Comparison of ENCODE assay signal across 23 cellular contexts in genomic region chr3:50385741-50386140, GRCh38.
"Had no signal": no experiment of that assay in that cellular context is flagged by ENCODE, and none has a peak within 500 bp of the region (broad histone marks: within the 10 kb centered on the region; RNA-seq: fewer than 3 reads in every experiment).

No MANE protein-coding gene starts in this region.

- H3K9ac ChIP-seq: parathyroid adenoma had no signal

- H3K4me3 ChIP-seq: gastrocnemius medialis, lung, right lobe of liver, stomach, thyroid gland, vagina had no signal

- H3K4me1 ChIP-seq: right lobe of liver had no signal

- H3K27ac Mint-ChIP-seq: memory B cell, progenitor cell of endocrine pancreas had no signal

- H3K79me2 ChIP-seq: parathyroid adenoma had no signal

- H3K4me1 Mint-ChIP-seq: memory B cell had no signal

- H3K36me3 Mint-ChIP-seq: memory B cell, natural killer cell had no signal

- H3K9me3 Mint-ChIP-seq: effector memory CD8-positive, alpha-beta T cell; memory B cell; natural killer cell; neural crest cell had no signal

- H3K27me3 Mint-ChIP-seq: effector memory CD8-positive, alpha-beta T cell had no signal

- ATAC-seq: effector memory CD8-positive, alpha-beta T cell; esophagus mucosa; gastrocnemius medialis; left lobe of liver; natural killer cell; right lobe of liver had no signal

- H3K27me3 ChIP-seq: gastrocnemius medialis, right lobe of liver, stomach, thyroid gland, vagina had no signal

- H3K4me3 Mint-ChIP-seq: effector memory CD8-positive, alpha-beta T cell; memory B cell; natural killer cell; neural crest cell had no signal

- H3K36me3 ChIP-seq: gastrocnemius medialis, right lobe of liver, stomach, thyroid gland, vagina had no signal

- H3K27ac ChIP-seq: gastrocnemius medialis, parathyroid adenoma, right lobe of liver, stomach, thyroid gland, vagina had no signal

- DNase-seq: cortex of kidney; effector memory CD8-positive, alpha-beta T cell; foreskin fibroblast; gastrocnemius medialis; head of caudate nucleus; natural killer cell; right lobe of liver; small intestine; stimulated activated CD4-positive, alpha-beta T cell treated with anti-CD3 and anti-CD28 coated beads, Interleukin-15, amount 100 ng/mL, for 24 hours; stimulated activated CD4-positive, alpha-beta T cell treated with anti-CD3 and anti-CD28 coated beads, Interleukin-2, amount 100 ng/mL, for 48 hours; stimulated activated CD8-positive, alpha-beta memory T cell treated with anti-CD3 and anti-CD28 coated beads, Interleukin-4, amount 100 ng/mL, for 48 hours; stimulated activated naive CD4-positive, alpha-beta T cell treated with Interleukin-2 at 50 U/mL for 16 hours; stomach; thyroid gland; trophoblast cell had no signal

- H2AFZ ChIP-seq: parathyroid adenoma had no signal

- H3K9me3 ChIP-seq: gastrocnemius medialis, right lobe of liver, stomach, thyroid gland, vagina had no signal
